22 cellular contexts compared by ENCODE assay signal in the genomic region with DNA sequence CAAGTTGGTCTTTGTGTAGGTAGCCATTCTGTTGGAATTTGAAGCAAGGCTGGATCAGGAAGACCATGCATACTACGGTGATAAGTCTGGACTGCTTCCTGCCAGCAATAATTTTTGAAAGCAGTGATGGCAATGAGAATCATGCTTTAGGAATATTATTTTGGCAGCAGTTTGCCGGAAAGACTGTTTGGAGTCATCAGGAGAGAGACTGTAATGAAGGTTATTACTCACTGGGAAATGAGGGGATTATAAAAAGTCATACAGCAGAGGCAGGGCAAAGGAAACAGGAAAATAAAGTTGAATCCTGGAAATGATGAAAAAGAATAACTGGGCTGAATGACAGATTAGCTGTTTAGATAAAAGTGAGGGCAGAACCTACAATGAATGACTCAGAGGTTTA.
A peak's percentile ranks its signal among the peaks of the same experiment; 100 is the strongest.
DNase-seq lines count a peak whose midpoint lies in the region; ATAC-seq, FAIRE-seq and TF ChIP-seq lines count a peak whose summit lies in the region.
"Had no signal": no experiment of that assay in that cellular context is flagged by ENCODE, and none has a peak within 500 bp of the region (broad histone marks: within the 10 kb centered on the region; RNA-seq: fewer than 3 reads in every experiment).

No MANE protein-coding gene starts in this region.

- H2AFZ ChIP-seq in SK-N-SH (ENCODE audit: low read depth): no peak overlapping the region

- peaks cover 7% of the 10 kb centered on the region for H3F3A ChIP-seq in SK-N-SH (replicated peaks; ENCODE audit: insufficient read depth)

- 2% methylated on average over 2 of the region's 2 CpGs for WGBS in SK-N-SH (ENCODE audit: low lambda C conversion rate)

- TF ChIP-seq RAD21 in SK-N-SH (IDR thresholded peaks at IDR 0.05; ENCODE audit: low read length): no peak

- H3K27ac ChIP-seq in SK-N-SH (ENCODE audit: low read depth in 2 of 2, low read length in 1 of 2): peak overlapping the region in 1 of 2 experiments; percentile 76; a peak in 2 of 4 replicates
- H3K27ac ChIP-seq: 22Rv1, RWPE1, SJSA1 had no signal

- peak overlapping the region; percentile 8; the same call in 1 of the 2 replicates for H3K9ac ChIP-seq in SK-N-SH

- H3K36me3 ChIP-seq in SK-N-SH (replicated peaks in 1 of 2; ENCODE audit: control insufficient read depth in 1 of 2, insufficient read depth in 2 of 2, low read length in 1 of 2): no peaks in the 10 kb centered on the region
- H3K36me3 ChIP-seq: SJSA1 had no signal

- DNase-seq in SK-N-SH (no peak), RCC 7860 (ENCODE audit: low spot score) (peak; percentile 32), fibroblast of the aortic adventitia (ENCODE audit: low read depth) (peak; percentile 39), foreskin melanocyte (no peak)
- DNase-seq in stimulated activated CD4-positive, alpha-beta T cell treated with anti-CD3 and anti-CD28 coated beads, Interleukin-1b, Interleukin-23, amount 100 ng/mL, for 48 hours: no peak
- DNase-seq: CD4-positive, alpha-beta T cell; DMS79; GDM1; IMR-90; Kasumi-1; MV-4-11; NCI-H1436 treated with DMSO at 0.1 percent for 48 hours; NCI-H2081; NCI-H2227 treated with DMSO at 0.1 percent for 48 hours; NCI-H526 treated with DMSO at 0.1 percent for 48 hours; T-helper 1 cell had no signal

- TF ChIP-seq CTCF in SK-N-SH (IDR thresholded peaks at IDR 0.05) (no peak), fibroblast of the aortic adventitia (IDR thresholded peaks at IDR 0.05; ENCODE audit: insufficient read depth, low read length) (no peak)

- FAIRE-seq in RCC 7860 (lab: Jason Lieb, UNC): no peak

- H3K27me3 ChIP-seq in SK-N-SH (ENCODE audit: insufficient read depth): no peaks in the 10 kb centered on the region
- H3K27me3 ChIP-seq: SJSA1 had no signal

- no peaks in the 10 kb centered on the region for H3K9me3 ChIP-seq in SK-N-SH
- H3K9me3 ChIP-seq: SJSA1 had no signal

- H3K4me2 ChIP-seq in SK-N-SH: no peak overlapping the region

- CTCF ChIA-PET in SK-N-SH (lab: Yijun Ruan, JAX): interaction anchor here (1.0 kb wide), 1 partner anchor 285 kb away, joined by 3 read pairs; no protein-coding TSS in a partner anchor

- no peaks in the 10 kb centered on the region for H4K20me1 ChIP-seq in SK-N-SH (ENCODE audit: insufficient read depth)

- POLR2A ChIA-PET in SK-N-SH (lab: Yijun Ruan, JAX): no interaction called here

- H3K79me2 ChIP-seq in SK-N-SH (ENCODE audit: insufficient read depth): no peaks in the 10 kb centered on the region

- no peaks in the 10 kb centered on the region for H3K9me2 ChIP-seq in SK-N-SH

- no peak overlapping the region for H3K4me3 ChIP-seq in SK-N-SH (ENCODE audit: low read depth in 2 of 2, low read length in 1 of 2)
- H3K4me3 ChIP-seq in fibroblast of the aortic adventitia (ENCODE audit: low read depth, low read length): no peak overlapping the region
- H3K4me3 ChIP-seq: SJSA1 had no signal

- ATAC-seq in SK-N-SH treated with all-trans-retinoic acid at 6 μM for 48 hours (no peak; the same call in 2 of the 3 replicates), GM18502 (IDR thresholded peaks at IDR 0.05; ENCODE audit: poor library complexity, unreplicated experiment) (no peak), GM19324 (IDR thresholded peaks at IDR 0.05; ENCODE audit: low FRiP score, unreplicated experiment) (no peak)

- TF ChIP-seq EP300 in SK-N-SH (IDR thresholded peaks at IDR 0.05; ENCODE audit: borderline replicate concordance in 1 of 2, low read depth in 1 of 2, low read length in 1 of 2): no peak

- peaks cover 0 to 10% of the 10 kb centered on the region in 2 experiments; a peak in 1 of 4 replicates for H3K4me1 ChIP-seq in SK-N-SH (ENCODE audit: control insufficient read depth in 1 of 2, insufficient read depth in 2 of 2, low read depth in 1 of 2, low read length in 1 of 2)
- H3K4me1 ChIP-seq: SJSA1 had no signal

TF ChIP-seq in SK-N-SH, 30 proteins besides CTCF, POLR2A, EP300 and RAD21 (continues in another document):
- TF ChIP-seq, protein P1, sequence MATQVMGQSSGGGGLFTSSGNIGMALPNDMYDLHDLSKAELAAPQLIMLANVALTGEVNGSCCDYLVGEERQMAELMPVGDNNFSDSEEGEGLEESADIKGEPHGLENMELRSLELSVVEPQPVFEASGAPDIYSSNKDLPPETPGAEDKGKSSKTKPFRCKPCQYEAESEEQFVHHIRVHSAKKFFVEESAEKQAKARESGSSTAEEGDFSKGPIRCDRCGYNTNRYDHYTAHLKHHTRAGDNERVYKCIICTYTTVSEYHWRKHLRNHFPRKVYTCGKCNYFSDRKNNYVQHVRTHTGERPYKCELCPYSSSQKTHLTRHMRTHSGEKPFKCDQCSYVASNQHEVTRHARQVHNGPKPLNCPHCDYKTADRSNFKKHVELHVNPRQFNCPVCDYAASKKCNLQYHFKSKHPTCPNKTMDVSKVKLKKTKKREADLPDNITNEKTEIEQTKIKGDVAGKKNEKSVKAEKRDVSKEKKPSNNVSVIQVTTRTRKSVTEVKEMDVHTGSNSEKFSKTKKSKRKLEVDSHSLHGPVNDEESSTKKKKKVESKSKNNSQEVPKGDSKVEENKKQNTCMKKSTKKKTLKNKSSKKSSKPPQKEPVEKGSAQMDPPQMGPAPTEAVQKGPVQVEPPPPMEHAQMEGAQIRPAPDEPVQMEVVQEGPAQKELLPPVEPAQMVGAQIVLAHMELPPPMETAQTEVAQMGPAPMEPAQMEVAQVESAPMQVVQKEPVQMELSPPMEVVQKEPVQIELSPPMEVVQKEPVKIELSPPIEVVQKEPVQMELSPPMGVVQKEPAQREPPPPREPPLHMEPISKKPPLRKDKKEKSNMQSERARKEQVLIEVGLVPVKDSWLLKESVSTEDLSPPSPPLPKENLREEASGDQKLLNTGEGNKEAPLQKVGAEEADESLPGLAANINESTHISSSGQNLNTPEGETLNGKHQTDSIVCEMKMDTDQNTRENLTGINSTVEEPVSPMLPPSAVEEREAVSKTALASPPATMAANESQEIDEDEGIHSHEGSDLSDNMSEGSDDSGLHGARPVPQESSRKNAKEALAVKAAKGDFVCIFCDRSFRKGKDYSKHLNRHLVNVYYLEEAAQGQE (IDR thresholded peaks at IDR 0.05; ENCODE audit: low read depth, low read length): no peak
- no peak for TF ChIP-seq FOSL2 (IDR thresholded peaks at IDR 0.05; ENCODE audit: borderline replicate concordance, low read depth)
- no peak for TF ChIP-seq RFX5 (IDR thresholded peaks at IDR 0.05; ENCODE audit: low read length)
- TF ChIP-seq SIN3A (IDR thresholded peaks at IDR 0.05; ENCODE audit: borderline replicate concordance, low read depth, low read length): no peak
- no peak for TF ChIP-seq POLR2AphosphoS5 (IDR thresholded peaks at IDR 0.05; ENCODE audit: low read depth, low read length)
- TF ChIP-seq YY1 (IDR thresholded peaks at IDR 0.05; ENCODE audit: low read depth): no peak

TF ChIP-seq in SK-N-SH treated with all-trans-retinoic acid at 6 μM for 48 hours, 23 proteins besides CTCF, POLR2A, EP300 and RAD21:
- no peak for TF ChIP-seq ZNF8 (CRISPR knock-in tag; IDR thresholded peaks at IDR 0.05)
- no peak for TF ChIP-seq ZNF565 (CRISPR knock-in tag; conservative IDR thresholded peaks at IDR 0.05; ENCODE audit: low read depth)
- TF ChIP-seq, protein P2, sequence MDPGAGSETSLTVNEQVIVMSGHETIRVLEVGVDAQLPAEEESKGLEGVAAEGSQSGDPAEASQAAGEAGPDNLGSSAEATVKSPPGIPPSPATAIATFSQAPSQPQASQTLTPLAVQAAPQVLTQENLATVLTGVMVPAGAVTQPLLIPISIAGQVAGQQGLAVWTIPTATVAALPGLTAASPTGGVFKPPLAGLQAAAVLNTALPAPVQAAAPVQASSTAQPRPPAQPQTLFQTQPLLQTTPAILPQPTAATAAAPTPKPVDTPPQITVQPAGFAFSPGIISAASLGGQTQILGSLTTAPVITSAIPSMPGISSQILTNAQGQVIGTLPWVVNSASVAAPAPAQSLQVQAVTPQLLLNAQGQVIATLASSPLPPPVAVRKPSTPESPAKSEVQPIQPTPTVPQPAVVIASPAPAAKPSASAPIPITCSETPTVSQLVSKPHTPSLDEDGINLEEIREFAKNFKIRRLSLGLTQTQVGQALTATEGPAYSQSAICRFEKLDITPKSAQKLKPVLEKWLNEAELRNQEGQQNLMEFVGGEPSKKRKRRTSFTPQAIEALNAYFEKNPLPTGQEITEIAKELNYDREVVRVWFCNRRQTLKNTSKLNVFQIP (CRISPR knock-in tag; IDR thresholded peaks at IDR 0.05; ENCODE audit: borderline replicate concordance, low read depth): no peak

Comparison
In these comparisons a context has a peak if more than half of its experiments do, and no peak if none do; other contexts are left out.
1. DNase-seq: peak in RCC 7860 (single experiment) and fibroblast of the aortic adventitia (single experiment); none in SK-N-SH (single experiment), stimulated activated CD4-positive, alpha-beta T cell treated with anti-CD3 and anti-CD28 coated beads, Interleukin-1b, Interleukin-23, amount 100 ng/mL, for 48 hours (single experiment) and foreskin melanocyte (single experiment).